19 cellular contexts compared by ENCODE assay signal in the genomic region with DNA sequence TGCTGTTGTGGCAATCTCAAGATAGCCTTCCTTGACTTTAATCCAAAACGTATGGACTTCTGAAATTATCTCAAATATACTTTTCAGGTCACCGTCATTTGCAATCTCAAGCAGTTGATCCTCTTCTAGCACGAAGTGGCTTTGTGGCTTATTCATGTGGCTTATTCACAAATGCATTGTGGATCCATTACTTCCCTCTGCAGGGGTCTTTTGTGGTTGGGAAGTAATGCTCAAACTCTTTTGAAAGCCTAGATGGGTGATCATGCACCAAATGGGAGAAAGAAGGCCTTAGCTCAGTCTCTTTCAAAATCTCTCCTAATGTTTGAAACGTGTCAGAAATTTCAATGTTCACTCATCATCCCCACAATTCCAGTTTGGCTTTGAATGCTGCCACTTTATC.
"Had no signal": no experiment of that assay in that cellular context is flagged by ENCODE, and none has a peak within 500 bp of the region (broad histone marks: within the 10 kb centered on the region; RNA-seq: fewer than 3 reads in every experiment).

No MANE protein-coding gene starts in this region.

- H3K36me3 ChIP-seq: SJSA1 had no signal

- H3K4me1 ChIP-seq: SJSA1 had no signal

- H3K27ac ChIP-seq: SJSA1, SK-N-MC had no signal

- H3K9me3 ChIP-seq: SJSA1 had no signal

- H3K4me3 ChIP-seq: SJSA1, SK-N-MC had no signal

- DNase-seq: KBM-7, NCI-H1092, NCI-H1105 treated with DMSO at 0.1 percent for 48 hours, NCI-H1417 treated with DMSO at 0.1 percent for 48 hours, NCI-H146, NCI-H1694 treated with DMSO at 0.1 percent for 48 hours, NCI-H1930, NCI-H2081, NCI-H2107, NCI-H2227 treated with DMSO at 0.1 percent for 48 hours, NCI-H524, NCI-H526 treated with DMSO at 0.1 percent for 48 hours, NCI-H748 treated with DMSO at 0.1 percent for 48 hours, SIG-M5 had no signal

- H3K27me3 ChIP-seq: SJSA1 had no signal

- ATAC-seq: Panc1, PC-3, Right ventricle myocardium inferior had no signal
